In the genomic region with DNA sequence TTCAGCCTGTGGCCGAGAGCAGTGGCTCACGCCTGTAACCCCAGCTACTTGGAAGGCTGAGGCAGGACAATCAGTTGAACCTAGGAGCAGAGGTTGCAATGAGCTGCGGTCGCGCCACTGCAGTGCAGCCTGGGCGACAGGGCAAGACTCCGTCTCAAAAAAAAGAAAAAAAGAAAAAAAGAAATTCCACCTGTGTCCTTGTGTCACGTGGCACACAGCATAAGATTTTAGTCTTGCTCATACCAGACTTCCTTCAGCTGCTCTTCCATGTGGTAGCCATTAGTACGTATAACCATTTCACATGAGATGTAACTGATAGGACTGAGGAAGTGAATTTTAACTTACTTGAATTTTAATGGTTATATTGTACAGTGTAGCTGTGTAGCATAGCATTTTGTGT, we compare ENCODE assay signal across 1 cellular context.
TF ChIP-seq lines count a peak whose summit lies in the region.

No MANE protein-coding gene starts in this region.

TF ChIP-seq in HepG2, 621 proteins besides CTCF, POLR2A, EP300 and RAD21:
- TF ChIP-seq RAD51 (IDR thresholded peaks at IDR 0.05; ENCODE audit: borderline replicate concordance): peak; percentile 54; the same call in 1 of the 2 replicates
- TF ChIP-seq SMAD9 (CRISPR knock-in tag; IDR thresholded peaks at IDR 0.05): no peak
- TF ChIP-seq ZNF441 (CRISPR knock-in tag; IDR thresholded peaks at IDR 0.05; ENCODE audit: borderline replicate concordance): peak; percentile 98
- TF ChIP-seq RBFOX2 (IDR thresholded peaks at IDR 0.05; ENCODE audit: low read depth, low read length): 0 out of 2 replicates have a peak, but pooled peaks have one; percentile 17
- 0 out of 2 replicates have a peak, but pooled peaks have one; percentile 15 for TF ChIP-seq KDM3A (CRISPR knock-in tag; IDR thresholded peaks at IDR 0.05; ENCODE audit: low read depth)
- no peak for TF ChIP-seq ZNF549 (CRISPR knock-in tag; IDR thresholded peaks at IDR 0.05)
- TF ChIP-seq, protein P1, sequence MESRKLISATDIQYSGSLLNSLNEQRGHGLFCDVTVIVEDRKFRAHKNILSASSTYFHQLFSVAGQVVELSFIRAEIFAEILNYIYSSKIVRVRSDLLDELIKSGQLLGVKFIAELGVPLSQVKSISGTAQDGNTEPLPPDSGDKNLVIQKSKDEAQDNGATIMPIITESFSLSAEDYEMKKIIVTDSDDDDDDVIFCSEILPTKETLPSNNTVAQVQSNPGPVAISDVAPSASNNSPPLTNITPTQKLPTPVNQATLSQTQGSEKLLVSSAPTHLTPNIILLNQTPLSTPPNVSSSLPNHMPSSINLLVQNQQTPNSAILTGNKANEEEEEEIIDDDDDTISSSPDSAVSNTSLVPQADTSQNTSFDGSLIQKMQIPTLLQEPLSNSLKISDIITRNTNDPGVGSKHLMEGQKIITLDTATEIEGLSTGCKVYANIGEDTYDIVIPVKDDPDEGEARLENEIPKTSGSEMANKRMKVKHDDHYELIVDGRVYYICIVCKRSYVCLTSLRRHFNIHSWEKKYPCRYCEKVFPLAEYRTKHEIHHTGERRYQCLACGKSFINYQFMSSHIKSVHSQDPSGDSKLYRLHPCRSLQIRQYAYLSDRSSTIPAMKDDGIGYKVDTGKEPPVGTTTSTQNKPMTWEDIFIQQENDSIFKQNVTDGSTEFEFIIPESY (CRISPR knock-in tag; IDR thresholded peaks at IDR 0.05): peak; percentile 73
- TF ChIP-seq, protein P2, sequence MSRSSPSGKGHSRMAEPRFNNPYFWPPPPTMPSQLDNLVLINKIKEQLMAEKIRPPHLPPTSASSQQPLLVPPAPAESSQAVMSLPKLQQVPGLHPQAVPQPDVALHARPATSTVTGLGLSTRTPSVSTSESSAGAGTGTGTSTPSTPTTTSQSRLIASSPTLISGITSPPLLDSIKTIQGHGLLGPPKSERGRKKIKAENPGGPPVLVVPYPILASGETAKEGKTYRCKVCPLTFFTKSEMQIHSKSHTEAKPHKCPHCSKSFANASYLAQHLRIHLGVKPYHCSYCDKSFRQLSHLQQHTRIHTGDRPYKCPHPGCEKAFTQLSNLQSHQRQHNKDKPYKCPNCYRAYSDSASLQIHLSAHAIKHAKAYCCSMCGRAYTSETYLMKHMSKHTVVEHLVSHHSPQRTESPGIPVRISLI (CRISPR knock-in tag; IDR thresholded peaks at IDR 0.05; ENCODE audit: borderline replicate concordance): peak; percentile 61
- TF ChIP-seq, protein P3, sequence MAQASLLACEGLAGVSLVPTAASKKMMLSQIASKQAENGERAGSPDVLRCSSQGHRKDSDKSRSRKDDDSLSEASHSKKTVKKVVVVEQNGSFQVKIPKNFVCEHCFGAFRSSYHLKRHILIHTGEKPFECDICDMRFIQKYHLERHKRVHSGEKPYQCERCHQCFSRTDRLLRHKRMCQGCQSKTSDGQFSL (CRISPR knock-in tag; IDR thresholded peaks at IDR 0.05): no peak
- TF ChIP-seq ZNF713 (CRISPR knock-in tag; IDR thresholded peaks at IDR 0.05): no peak
- TF ChIP-seq, protein P4, sequence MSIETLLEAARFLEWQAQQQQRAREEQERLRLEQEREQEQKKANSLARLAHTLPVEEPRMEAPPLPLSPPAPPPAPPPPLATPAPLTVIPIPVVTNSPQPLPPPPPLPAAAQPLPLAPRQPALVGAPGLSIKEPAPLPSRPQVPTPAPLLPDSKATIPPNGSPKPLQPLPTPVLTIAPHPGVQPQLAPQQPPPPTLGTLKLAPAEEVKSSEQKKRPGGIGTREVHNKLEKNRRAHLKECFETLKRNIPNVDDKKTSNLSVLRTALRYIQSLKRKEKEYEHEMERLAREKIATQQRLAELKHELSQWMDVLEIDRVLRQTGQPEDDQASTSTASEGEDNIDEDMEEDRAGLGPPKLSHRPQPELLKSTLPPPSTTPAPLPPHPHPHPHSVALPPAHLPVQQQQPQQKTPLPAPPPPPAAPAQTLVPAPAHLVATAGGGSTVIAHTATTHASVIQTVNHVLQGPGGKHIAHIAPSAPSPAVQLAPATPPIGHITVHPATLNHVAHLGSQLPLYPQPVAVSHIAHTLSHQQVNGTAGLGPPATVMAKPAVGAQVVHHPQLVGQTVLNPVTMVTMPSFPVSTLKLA (IDR thresholded peaks at IDR 0.05): peak; percentile 55
- TF ChIP-seq ZBTB38 (CRISPR knock-in tag; IDR thresholded peaks at IDR 0.05): peak; percentile 73; the same call in 1 of the 2 replicates
- TF ChIP-seq, protein P5, sequence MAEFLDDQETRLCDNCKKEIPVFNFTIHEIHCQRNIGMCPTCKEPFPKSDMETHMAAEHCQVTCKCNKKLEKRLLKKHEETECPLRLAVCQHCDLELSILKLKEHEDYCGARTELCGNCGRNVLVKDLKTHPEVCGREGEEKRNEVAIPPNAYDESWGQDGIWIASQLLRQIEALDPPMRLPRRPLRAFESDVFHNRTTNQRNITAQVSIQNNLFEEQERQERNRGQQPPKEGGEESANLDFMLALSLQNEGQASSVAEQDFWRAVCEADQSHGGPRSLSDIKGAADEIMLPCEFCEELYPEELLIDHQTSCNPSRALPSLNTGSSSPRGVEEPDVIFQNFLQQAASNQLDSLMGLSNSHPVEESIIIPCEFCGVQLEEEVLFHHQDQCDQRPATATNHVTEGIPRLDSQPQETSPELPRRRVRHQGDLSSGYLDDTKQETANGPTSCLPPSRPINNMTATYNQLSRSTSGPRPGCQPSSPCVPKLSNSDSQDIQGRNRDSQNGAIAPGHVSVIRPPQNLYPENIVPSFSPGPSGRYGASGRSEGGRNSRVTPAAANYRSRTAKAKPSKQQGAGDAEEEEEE (CRISPR knock-in tag; IDR thresholded peaks at IDR 0.05; ENCODE audit: borderline replicate concordance): no peak
- TF ChIP-seq, protein P6, sequence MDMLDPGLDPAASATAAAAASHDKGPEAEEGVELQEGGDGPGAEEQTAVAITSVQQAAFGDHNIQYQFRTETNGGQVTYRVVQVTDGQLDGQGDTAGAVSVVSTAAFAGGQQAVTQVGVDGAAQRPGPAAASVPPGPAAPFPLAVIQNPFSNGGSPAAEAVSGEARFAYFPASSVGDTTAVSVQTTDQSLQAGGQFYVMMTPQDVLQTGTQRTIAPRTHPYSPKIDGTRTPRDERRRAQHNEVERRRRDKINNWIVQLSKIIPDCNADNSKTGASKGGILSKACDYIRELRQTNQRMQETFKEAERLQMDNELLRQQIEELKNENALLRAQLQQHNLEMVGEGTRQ (IDR thresholded peaks at IDR 0.05; ENCODE audit: low read depth, low read length): 0 out of 2 replicates have a peak, but pooled peaks have one; percentile 14
- TF ChIP-seq, protein P6 (CRISPR knock-in tag; IDR thresholded peaks at IDR 0.05; ENCODE audit: borderline replicate concordance): no peak
- no peak for TF ChIP-seq RFX5 (IDR thresholded peaks at IDR 0.05; ENCODE audit: low read depth, low read length)
- TF ChIP-seq ZNF383 (CRISPR knock-in tag; IDR thresholded peaks at IDR 0.05; ENCODE audit: borderline replicate concordance): no peak
- peak; percentile 30; the same call in 1 of the 2 replicates for TF ChIP-seq HNF4A (CRISPR knock-in tag; IDR thresholded peaks at IDR 0.05)
- no peak for TF ChIP-seq ZNF598 (CRISPR knock-in tag; IDR thresholded peaks at IDR 0.05; ENCODE audit: borderline replicate concordance)
